Comparison of ENCODE assay signal across 5 cellular contexts in genomic region chr3:28792604-28793003, GRCh38.
"Had no signal": no experiment of that assay in that cellular context is flagged by ENCODE, and none has a peak within 500 bp of the region (broad histone marks: within the 10 kb centered on the region; RNA-seq: fewer than 3 reads in every experiment).

No MANE protein-coding gene starts in this region.

- H3K4me2 ChIP-seq: GM23338 had no signal

- H3K4me3 Mint-ChIP-seq: GM23338, H9 had no signal

- H3K27ac Mint-ChIP-seq: GM23338, H9 had no signal

- DNase-seq: H9, HCEC 1CT, IMR-90 had no signal

- H3K4me3 ChIP-seq: GM23338, K562 had no signal

- H2AFZ ChIP-seq: GM23338 had no signal

- H3K9me3 Mint-ChIP-seq: GM23338, H9 had no signal
